In the genomic region with DNA sequence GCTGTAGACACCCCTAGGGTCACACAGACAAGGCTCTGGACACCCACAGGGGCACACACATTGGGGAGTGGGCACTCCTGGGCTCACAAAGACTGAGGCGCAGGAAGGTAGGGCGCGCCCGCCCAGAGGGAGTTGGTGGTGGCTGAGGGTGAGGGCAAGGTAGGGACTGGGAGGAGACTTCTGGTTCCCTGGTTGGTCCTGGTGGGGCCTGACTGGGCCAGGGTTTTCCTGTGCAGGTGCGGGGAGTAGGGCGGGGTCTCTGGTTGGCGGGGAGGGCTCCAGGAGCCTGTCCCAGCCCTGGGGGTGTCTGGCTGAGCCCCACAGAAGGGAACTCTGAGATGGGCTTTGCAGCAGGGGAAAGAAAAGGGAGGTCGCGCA, we compare ENCODE assay signal across 8 cellular contexts. TPM values are rescaled to one million over a fixed set of nuclear protein-coding genes. Genes with fewer than 3 reads are reported as not detected.
DNase-seq lines count a peak whose midpoint lies in the region; ATAC-seq and TF ChIP-seq lines count a peak whose summit lies in the region.

No MANE protein-coding gene starts in this region.

- H3K36me3 ChIP-seq in BE2C (no peaks in the 10 kb centered on the region), lower lobe of right lung (no peaks in the 10 kb centered on the region), upper lobe of left lung (no peaks in the 10 kb centered on the region)

- no peaks in the 10 kb centered on the region for H3K9me3 ChIP-seq in BE2C
- no peaks in the 10 kb centered on the region for H3K9me3 ChIP-seq in lower lobe of right lung
- H3K9me3 ChIP-seq in upper lobe of left lung, result no peaks in the 10 kb centered on the region

- no peak for TF ChIP-seq POLR2A in upper lobe of left lung (IDR thresholded peaks at IDR 0.05)

- ATAC-seq in GM19467 (IDR thresholded peaks at IDR 0.05; ENCODE audit: unreplicated experiment) (peak; percentile 4), lower lobe of right lung (peak; percentile 55 to 62), upper lobe of left lung (ENCODE audit: low FRiP score in 2 of 2) (peak; percentile 21 to 52)

- H3K4me3 ChIP-seq in BE2C (ENCODE audit: low read depth, low read length) (peak overlapping the region; percentile 80), lower lobe of right lung (peak overlapping the region; percentile 71), upper lobe of left lung (peak overlapping the region; percentile 2 to 79 (median 60))

- TF ChIP-seq CTCF in BE2C (IDR thresholded peaks at IDR 0.05; ENCODE audit: low read depth, low read length) (no peak), lower lobe of right lung (IDR thresholded peaks at IDR 0.05) (no peak), upper lobe of left lung (IDR thresholded peaks at IDR 0.05) (no peak)

- H3K4me1 ChIP-seq in BE2C (no peaks in the 10 kb centered on the region), lower lobe of right lung (no peaks in the 10 kb centered on the region), upper lobe of left lung (peaks cover 0 to 8% (median 0%) of the 10 kb centered on the region in 4 donors)

- no peak for TF ChIP-seq EP300 in upper lobe of left lung (IDR thresholded peaks at IDR 0.05)

- 41% methylated on average over 9 of the region's 9 CpGs; no CpG with 5 or more reads in 1 of the 2 donors for WGBS in upper lobe of left lung, 2 donors

- intact Hi-C loops in lower lobe of right lung (cut with DNase I), result no loop called here

- H3K27ac ChIP-seq in caudate nucleus (ENCODE audit: low read depth, low read length) (peak overlapping the region; percentile 24), lower lobe of right lung (peak overlapping the region; percentile 84), upper lobe of left lung (peak overlapping the region; percentile 82 to 89 (median 84))

- H3K27me3 ChIP-seq in BE2C, result no peaks in the 10 kb centered on the region
- H3K27me3 ChIP-seq in lower lobe of right lung (ENCODE audit: low read depth), result no peaks in the 10 kb centered on the region
- no peaks in the 10 kb centered on the region for H3K27me3 ChIP-seq in upper lobe of left lung

- no peak for DNase-seq in BE2C
- peak; percentile 65 for DNase-seq in NCI-H2227 (lab: John Stamatoyannopoulos, UW; ENCODE audit: unreplicated experiment)
- peak in 2 of 61 donors; percentile 11 to 14 for DNase-seq in caudate nucleus (lab: John Stamatoyannopoulos, UW)
- peak; percentile 48 for DNase-seq in lower lobe of right lung
- no peak for DNase-seq in upper lobe of left lung
- DNase-seq in GF-D8 (lab: John Stamatoyannopoulos, UW), result no peak
- DNase-seq in NCI-H526 treated with DMSO at 0.1 percent for 48 hours (lab: John Stamatoyannopoulos, UW), result no peak

RNA-seq across cellular contexts. Expression of a gene that starts 6.7 kb away (rescaled TPM):
- 1.1 TPM for polyA plus RNA-seq in BE2C (2012; ENCODE audit: insufficient read depth, insufficient read length, low read depth)
- total RNA-seq in lower lobe of right lung, result 40.3 TPM
- total RNA-seq in upper lobe of left lung, result 10 to 100 TPM; 11.7 to 46.0 (median 33.9) TPM

RNA-seq across cellular contexts. Expression of a gene that starts 19.7 kb away (rescaled TPM):
- 12.1 TPM for polyA plus RNA-seq in BE2C (2012; ENCODE audit: insufficient read depth, insufficient read length, low read depth)
- total RNA-seq in lower lobe of right lung (3.5 TPM), upper lobe of left lung (1 to 10 TPM; 1.2 to 7.3 (median 6.0) TPM)

Comparison
In these comparisons a context has a peak if more than half of its experiments do, and no peak if none do; other contexts are left out.
1. DNase-seq: peak in NCI-H2227 (single experiment) and lower lobe of right lung (single experiment); none in BE2C (single experiment), upper lobe of left lung (0 of 2), GF-D8 (single experiment) and NCI-H526 treated with DMSO at 0.1 percent for 48 hours (single experiment).
2. ATAC-seq: peak in every context shown above with its lines; median percentile 58 in lower lobe of right lung; 36 in upper lobe of left lung; 4 in GM19467.
3. H3K27ac ChIP-seq: peak in every context shown above with its lines; median percentile 84 in lower lobe of right lung; 84 in upper lobe of left lung; 24 in caudate nucleus.
4. Peak in every context shown above with its lines, with median percentiles within 50 percentile points of each other: H3K4me3 ChIP-seq.